Comparison of ENCODE assay signal across 8 cellular contexts in genomic region chr12:124745891-124746570, GRCh38.
DNase-seq lines count a peak whose midpoint lies in the region; ATAC-seq and TF ChIP-seq lines count a peak whose summit lies in the region.

No MANE protein-coding gene starts in this region.

- peak overlapping the region; percentile 57 to 98 (median 83); a peak in 21 of 22 replicates for H3K27ac ChIP-seq in BLaER1 treated with 17β-estradiol and CSF1 and Interleukin-3, amounts not matched to agents 10 nM and 100 nM
- H3K27ac ChIP-seq in ascending aorta = peak overlapping the region; percentile 83 to 89

- CTCF ChIA-PET in HEK293T (lab: Yijun Ruan, JAX) = no interaction called here

- peak overlapping the region in 3 of 10 experiments; percentile 14 to 31 (median 25); a peak in 3 of 20 replicates for H3K4me3 ChIP-seq in BLaER1 treated with 17β-estradiol and CSF1 and Interleukin-3, amounts not matched to agents 10 nM and 100 nM
- H3K4me3 ChIP-seq in ascending aorta = peak overlapping the region in 1 of 2 donors; percentile 2

- H3K4me2 ChIP-seq in BLaER1 treated with 17β-estradiol and CSF1 and Interleukin-3, amounts not matched to agents 10 nM and 100 nM = peak overlapping the region; percentile 66 to 96 (median 83)

- no peak for TF ChIP-seq CTCF in ascending aorta (IDR thresholded peaks at IDR 0.05)

- POLR2A ChIA-PET in HEK293T (lab: Yijun Ruan, JAX) = no interaction called here

- H3K36me3 ChIP-seq in BLaER1 treated with 17β-estradiol and CSF1 and Interleukin-3, amounts not matched to agents 10 nM and 100 nM = no peaks in the 10 kb centered on the region
- no peaks in the 10 kb centered on the region for H3K36me3 ChIP-seq in ascending aorta

- H4K20me1 ChIP-seq in BLaER1 treated with 17β-estradiol and CSF1 and Interleukin-3, amounts not matched to agents 10 nM and 100 nM = no peaks in the 10 kb centered on the region

- intact Hi-C loops in ascending aorta (cut with DNase I) (loop anchor here (2.0 to 5.0 kb wide), 6 partner anchors 19 to 289 kb away; partner anchors contain the start of gene NCOR2), left ventricle myocardium superior (cut with micrococcal nuclease) (no loop called here), posterior cingulate gyrus (cut with DNase I) (loop anchor here (5.0 kb wide), 1 partner anchor 84 kb away; no protein-coding TSS in a partner anchor)

- H3K27me3 ChIP-seq in BLaER1 treated with 17β-estradiol and CSF1 and Interleukin-3, amounts not matched to agents 10 nM and 100 nM = no peaks in the 10 kb centered on the region; a peak in 1 of 22 replicates
- H3K27me3 ChIP-seq in ascending aorta = no peaks in the 10 kb centered on the region

- no peaks in the 10 kb centered on the region for H3K9me3 ChIP-seq in BLaER1 treated with 17β-estradiol and CSF1 and Interleukin-3, amounts not matched to agents 10 nM and 100 nM (replicated peaks in 1 of 11)
- no peaks in the 10 kb centered on the region for H3K9me3 ChIP-seq in ascending aorta

- ATAC-seq in left ventricle myocardium superior (peak; percentile 96), HG03139 (IDR thresholded peaks at IDR 0.05; ENCODE audit: unreplicated experiment) (no peak), GM21576 (IDR thresholded peaks at IDR 0.05; ENCODE audit: unreplicated experiment) (no peak)

- DNase-seq in HEK293T (ENCODE audit: extremely low spot score) (peak; percentile 84), NCI-H69 (lab: John Stamatoyannopoulos, UW) (peak; percentile 97), ascending aorta (ENCODE audit: low spot score in 2 of 2) (peak; percentile 77 to 98), left ventricle myocardium superior (peak; percentile 95), posterior cingulate gyrus (peak; percentile 91 to 99 (median 94))

- H3K9ac ChIP-seq in BLaER1 treated with 17β-estradiol and CSF1 and Interleukin-3, amounts not matched to agents 10 nM and 100 nM = peak overlapping the region; percentile 32 to 81 (median 76); a peak in 21 of 22 replicates

- peaks cover 47 to 100% (median 83%) of the 10 kb centered on the region in 10 experiments for H3K4me1 ChIP-seq in BLaER1 treated with 17β-estradiol and CSF1 and Interleukin-3, amounts not matched to agents 10 nM and 100 nM
- H3K4me1 ChIP-seq in ascending aorta = peaks cover 8 to 12% of the 10 kb centered on the region in 2 donors

TF ChIP-seq in HEK293T, 16 proteins besides CTCF, POLR2A, EP300 and RAD21:
- no peak for TF ChIP-seq SP1 (IDR thresholded peaks at IDR 0.05)
- TF ChIP-seq, protein P1, sequence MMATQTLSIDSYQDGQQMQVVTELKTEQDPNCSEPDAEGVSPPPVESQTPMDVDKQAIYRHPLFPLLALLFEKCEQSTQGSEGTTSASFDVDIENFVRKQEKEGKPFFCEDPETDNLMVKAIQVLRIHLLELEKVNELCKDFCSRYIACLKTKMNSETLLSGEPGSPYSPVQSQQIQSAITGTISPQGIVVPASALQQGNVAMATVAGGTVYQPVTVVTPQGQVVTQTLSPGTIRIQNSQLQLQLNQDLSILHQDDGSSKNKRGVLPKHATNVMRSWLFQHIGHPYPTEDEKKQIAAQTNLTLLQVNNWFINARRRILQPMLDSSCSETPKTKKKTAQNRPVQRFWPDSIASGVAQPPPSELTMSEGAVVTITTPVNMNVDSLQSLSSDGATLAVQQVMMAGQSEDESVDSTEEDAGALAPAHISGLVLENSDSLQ (IDR thresholded peaks at IDR 0.05) = peak; percentile 27; the same call in 1 of the 2 replicates
- TF ChIP-seq BHLHE40 (IDR thresholded peaks at IDR 0.05; ENCODE audit: borderline replicate concordance) = no peak
- TF ChIP-seq L3MBTL2 (conservative IDR thresholded peaks at IDR 0.05) = no peak
- TF ChIP-seq FOXM1 (IDR thresholded peaks at IDR 0.05; ENCODE audit: borderline replicate concordance) = no peak
- no peak for TF ChIP-seq CTBP1 (IDR thresholded peaks at IDR 0.05; ENCODE audit: borderline replicate concordance)
- TF ChIP-seq ZNF384 (IDR thresholded peaks at IDR 0.05) = no peak
- TF ChIP-seq ARNT (IDR thresholded peaks at IDR 0.05) = no peak
